In the genomic region with DNA sequence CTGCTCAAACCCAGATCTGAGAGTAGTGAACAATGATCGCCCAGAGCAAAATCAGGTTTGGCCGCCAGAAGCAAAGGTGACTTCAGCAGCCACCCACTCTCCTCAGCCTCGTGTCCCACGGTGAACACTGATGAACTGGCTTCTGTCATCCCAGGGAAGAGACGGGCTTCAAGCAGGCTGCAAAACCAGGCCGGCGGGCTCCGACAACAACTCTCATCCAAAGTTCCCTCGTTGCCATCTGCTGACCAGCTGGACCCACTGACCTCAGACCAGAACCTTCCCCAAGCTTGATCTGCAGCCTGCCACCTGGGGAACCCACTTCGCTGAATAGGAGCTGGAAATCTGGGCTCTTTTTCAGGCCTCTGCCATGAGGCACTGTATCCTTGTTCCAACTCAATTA, we compare ENCODE assay signal across 27 cellular contexts.
"Had no signal": no experiment of that assay in that cellular context is flagged by ENCODE, and none has a peak within 500 bp of the region (broad histone marks: within the 10 kb centered on the region; RNA-seq: fewer than 3 reads in every experiment).

No MANE protein-coding gene starts in this region.

- H3K27ac Mint-ChIP-seq: activated CD4-positive, alpha-beta memory T cell treated with anti-CD3 and anti-CD28 coated beads, Interleukin-2, amount 10 ng/mL, durations not matched to agents 7 days and 5 days; activated CD4-positive, alpha-beta T cell treated with anti-CD3 and anti-CD28 coated beads, Interleukin-2, amount 10 ng/mL, durations not matched to agents 7 days and 5 days; activated naive CD4-positive, alpha-beta T cell treated with anti-CD3 and anti-CD28 coated beads, Interleukin-2, amount 10 ng/mL, durations not matched to agents 7 days and 5 days; activated naive CD8-positive, alpha-beta T cell treated with anti-CD3 and anti-CD28 coated beads for 36 hours; activated T-helper 2 cell treated with anti-CD3 and anti-CD28 coated beads, Interferon-gamma antibody, Interleukin-2, Interleukin-4, amounts not matched to agents 10 μg/mL and 5 μg/mL and 100 μg/mL, durations not matched to agents 14 hours and 24 hours and 36 hours had no signal

- H3K27me3 ChIP-seq: breast epithelium, MG63, Peyer's patch, SJCRH30 had no signal

- H3K36me3 ChIP-seq: breast epithelium, MG63, Peyer's patch, SJCRH30 had no signal

- H3K4me3 ChIP-seq: breast epithelium, MG63, Peyer's patch, SJCRH30 had no signal

- H3K36me3 Mint-ChIP-seq: activated naive CD4-positive, alpha-beta T cell treated with anti-CD3 and anti-CD28 coated beads, Interleukin-2, amount 10 ng/mL, durations not matched to agents 7 days and 5 days; activated naive CD8-positive, alpha-beta T cell treated with anti-CD3 and anti-CD28 coated beads for 36 hours had no signal

- H3K4me3 Mint-ChIP-seq: activated CD4-positive, alpha-beta memory T cell treated with anti-CD3 and anti-CD28 coated beads, Interleukin-2, amount 10 ng/mL, durations not matched to agents 7 days and 5 days; activated CD4-positive, alpha-beta T cell treated with anti-CD3 and anti-CD28 coated beads, Interleukin-2, amount 10 ng/mL, durations not matched to agents 7 days and 5 days; activated naive CD4-positive, alpha-beta T cell treated with anti-CD3 and anti-CD28 coated beads, Interleukin-2, amount 10 ng/mL, durations not matched to agents 7 days and 5 days; activated naive CD8-positive, alpha-beta T cell treated with anti-CD3 and anti-CD28 coated beads for 36 hours had no signal

- H3K9ac ChIP-seq: SK-N-SH had no signal

- H3K27ac ChIP-seq: breast epithelium, Peyer's patch, RWPE1, SJCRH30, VCaP had no signal

- H3K9me3 Mint-ChIP-seq: activated CD4-positive, alpha-beta memory T cell treated with anti-CD3 and anti-CD28 coated beads, Interleukin-2, amount 10 ng/mL, durations not matched to agents 7 days and 5 days; activated CD4-positive, alpha-beta T cell treated with anti-CD3 and anti-CD28 coated beads, Interleukin-2, amount 10 ng/mL, durations not matched to agents 7 days and 5 days; activated naive CD4-positive, alpha-beta T cell treated with anti-CD3 and anti-CD28 coated beads, Interleukin-2, amount 10 ng/mL, durations not matched to agents 7 days and 5 days; activated naive CD8-positive, alpha-beta T cell treated with anti-CD3 and anti-CD28 coated beads for 36 hours; activated T-helper 2 cell treated with anti-CD3 and anti-CD28 coated beads, Interferon-gamma antibody, Interleukin-2, Interleukin-4, amounts not matched to agents 10 μg/mL and 5 μg/mL and 100 μg/mL, durations not matched to agents 14 hours and 24 hours and 36 hours had no signal

- DNase-seq: activated CD4-positive, alpha-beta memory T cell treated with anti-CD3 and anti-CD28 coated beads, Interleukin-2, amount 10 ng/mL, durations not matched to agents 7 days and 5 days; activated CD4-positive, alpha-beta T cell treated with anti-CD3 and anti-CD28 coated beads, Interleukin-2, amount 10 ng/mL, durations not matched to agents 7 days and 5 days; activated CD4-positive, CD25-positive, alpha-beta regulatory T cell; activated gamma-delta T cell treated with Interleukin-2 at 50 U/mL for 16 hours; activated naive CD4-positive, alpha-beta T cell treated with anti-CD3 and anti-CD28 coated beads, Interleukin-2, amount 10 ng/mL, durations not matched to agents 7 days and 5 days; activated naive CD8-positive, alpha-beta T cell treated with anti-CD3 and anti-CD28 coated beads for 36 hours; activated T-cell treated with anti-CD3 and anti-CD28 coated beads for 4 hours; activated T-cell treated with anti-CD3 and anti-CD28 coated beads, Interleukin-2, amount 50 U/mL, for 48 hours; MG63; MV-4-11; NCI-H1092 treated with DMSO at 0.1 percent for 48 hours; NCI-H1417 treated with DMSO at 0.1 percent for 48 hours; NCI-H1694; NCI-H2029; NCI-H2107; NCI-H345; NCI-H510A treated with DMSO at 0.1 percent for 48 hours; NCI-H69; Peyer's patch; Right ventricle myocardium superior; SJCRH30; SK-N-SH; T-helper 1 cell had no signal

- H3K9me3 ChIP-seq: breast epithelium, MG63, Peyer's patch, SJCRH30, SK-N-SH had no signal

- H3K4me2 ChIP-seq: SK-N-SH had no signal
